ENCODE assay signal across 8 cellular contexts in genomic region chr4:127782025-127782274, GRCh38. TPM values are rescaled to one million over a fixed set of nuclear protein-coding genes. Genes with fewer than 3 reads are reported as not detected.
DNase-seq lines count a peak whose midpoint lies in the region; TF ChIP-seq lines count a peak whose summit lies in the region.

No MANE protein-coding gene starts in this region.

- 1% methylated on average over 30 of the region's 30 CpGs for WGBS in liver

- H3K9ac ChIP-seq in liver (ENCODE audit: low read depth in 1 of 2, low read length in 2 of 2): peak overlapping the region; percentile 36 to 63

- no peaks in the 10 kb centered on the region for H3K27me3 ChIP-seq in SJCRH30
- H3K27me3 ChIP-seq in liver (ENCODE audit: control insufficient read depth in 4 of 4, insufficient read depth in 4 of 4, low read length in 3 of 4): no peaks in the 10 kb centered on the region

- no peak for TF ChIP-seq CTCF in GM20000 (IDR thresholded peaks at IDR 0.05; ENCODE audit: extremely low read depth, missing control alignments)
- TF ChIP-seq CTCF in liver (IDR thresholded peaks at IDR 0.05; ENCODE audit: low read depth, low read length, missing input control): no peak

- H3K9me3 ChIP-seq in SJCRH30 (replicated peaks) (no peaks in the 10 kb centered on the region), liver (ENCODE audit: control insufficient read depth in 4 of 4, low read length in 3 of 4) (no peaks in the 10 kb centered on the region)

- DNase-seq in DMS53 (lab: John Stamatoyannopoulos, UW) (peak; percentile 92), DMS53 treated with DMSO at 0.1 percent for 48 hours (lab: John Stamatoyannopoulos, UW; ENCODE audit: unreplicated experiment) (no peak), GM20000 (ENCODE audit: low spot score) (peak; percentile 95), HK-2 (ENCODE audit: unreplicated experiment) (peak; percentile 92), SJCRH30 (peak; percentile 69 to 72), cortex of kidney (lab: John Stamatoyannopoulos, UW) (peak; percentile 25)
- peak; percentile 46 to 54 for DNase-seq in stimulated activated CD8-positive, alpha-beta memory T cell treated with anti-CD3 and anti-CD28 coated beads, Interleukin-2, amount 100 ng/mL, for 48 hours (ENCODE audit: low read depth in 2 of 2)

- H3K27ac ChIP-seq in SJCRH30: peak overlapping the region; percentile 67
- H3K27ac ChIP-seq in liver (ENCODE audit: low read depth in 1 of 2, low read length in 2 of 2): peak overlapping the region; percentile 51 to 87

- 0 out of 2 replicates have a peak, but pooled peaks cover 3% of the 10 kb centered on the region for H3K4me1 ChIP-seq in SJCRH30
- peaks cover 0 to 10% (median 2%) of the 10 kb centered on the region in 4 donors for H3K4me1 ChIP-seq in liver (ENCODE audit: control insufficient read depth in 4 of 4, insufficient read depth in 4 of 4, low read length in 3 of 4)

- peak overlapping the region; percentile 62 for H3K4me3 ChIP-seq in SJCRH30
- H3K4me3 ChIP-seq in liver (ENCODE audit: low read depth in 1 of 3, low read length in 3 of 3): peak overlapping the region; percentile 25 to 94 (median 73)

- no peak for TF ChIP-seq RAD21 in liver (IDR thresholded peaks at IDR 0.05)

- H3K36me3 ChIP-seq in SJCRH30: no peaks in the 10 kb centered on the region
- no peaks in the 10 kb centered on the region for H3K36me3 ChIP-seq in liver (ENCODE audit: control insufficient read depth in 4 of 4, insufficient read depth in 3 of 4, low read depth in 1 of 4, low read length in 3 of 4)

TF ChIP-seq in liver, 16 proteins besides CTCF, POLR2A, EP300 and RAD21:
- no peak for TF ChIP-seq HNF4G (IDR thresholded peaks at IDR 0.05)
- no peak for TF ChIP-seq RXRA (IDR thresholded peaks at IDR 0.05)
- TF ChIP-seq YY1 (IDR thresholded peaks at IDR 0.05): peak; percentile 80
- no peak for TF ChIP-seq NR2F2 (IDR thresholded peaks at IDR 0.05)
- TF ChIP-seq EGR1 (IDR thresholded peaks at IDR 0.05; ENCODE audit: low read depth in 2 of 2): peak in 1 of 2 donors; percentile 82

RNA-seq across cellular contexts. Expression of gene HSPA4L, which starts 0.2 kb away (rescaled TPM):
- 4.7 and 4.8 TPM in 2 replicates for total RNA-seq in SJCRH30 (2014; rRNA removed; shearing (Covaris generic))
- total RNA-seq in liver: 1 to 10 TPM; 1.6 to 5.3 TPM
- polyA plus RNA-seq in liver: 1 to 10 TPM; 2.0 to 3.7 TPM

RNA-seq across cellular contexts. Expression of gene SLC25A31, which starts 51.8 kb away (rescaled TPM):
- 0.10 TPM in 1 of 2 replicates, not detected in the other for total RNA-seq in SJCRH30 (2014; rRNA removed; shearing (Covaris generic))
- total RNA-seq in liver: not detected
- polyA plus RNA-seq in liver: not detected
